1 cellular context compared by ENCODE assay signal in genomic region chr4:170088686-170089085, GRCh38.
TF ChIP-seq lines count a peak whose summit lies in the region.

No MANE protein-coding gene starts in this region.

TF ChIP-seq in SK-N-SH treated with all-trans-retinoic acid at 6 μM for 48 hours, 23 proteins besides CTCF, POLR2A, EP300 and RAD21 (continued from another document):
- TF ChIP-seq GLIS3 (CRISPR knock-in tag; IDR thresholded peaks at IDR 0.05) = no peak
- TF ChIP-seq, protein P1, sequence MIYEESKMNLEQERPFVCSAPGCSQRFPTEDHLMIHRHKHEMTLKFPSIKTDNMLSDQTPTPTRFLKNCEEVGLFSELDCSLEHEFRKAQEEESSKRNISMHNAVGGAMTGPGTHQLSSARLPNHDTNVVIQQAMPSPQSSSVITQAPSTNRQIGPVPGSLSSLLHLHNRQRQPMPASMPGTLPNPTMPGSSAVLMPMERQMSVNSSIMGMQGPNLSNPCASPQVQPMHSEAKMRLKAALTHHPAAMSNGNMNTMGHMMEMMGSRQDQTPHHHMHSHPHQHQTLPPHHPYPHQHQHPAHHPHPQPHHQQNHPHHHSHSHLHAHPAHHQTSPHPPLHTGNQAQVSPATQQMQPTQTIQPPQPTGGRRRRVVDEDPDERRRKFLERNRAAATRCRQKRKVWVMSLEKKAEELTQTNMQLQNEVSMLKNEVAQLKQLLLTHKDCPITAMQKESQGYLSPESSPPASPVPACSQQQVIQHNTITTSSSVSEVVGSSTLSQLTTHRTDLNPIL (CRISPR knock-in tag; IDR thresholded peaks at IDR 0.05; ENCODE audit: low read depth) = no peak
